Comparison of ENCODE assay signal across 10 cellular contexts in genomic region chr4:8035371-8035780, GRCh38.
DNase-seq lines count a peak whose midpoint lies in the region; ATAC-seq and TF ChIP-seq lines count a peak whose summit lies in the region.
"Had no signal": no experiment of that assay in that cellular context is flagged by ENCODE, and none has a peak within 500 bp of the region (broad histone marks: within the 10 kb centered on the region; RNA-seq: fewer than 3 reads in every experiment).

No MANE protein-coding gene starts in this region.

- H3K27ac Mint-ChIP-seq in activated CD4-positive, alpha-beta memory T cell treated with anti-CD3 and anti-CD28 coated beads for 36 hours: no peak overlapping the region
- peak overlapping the region in 1 of 9 donors; percentile 29 for H3K27ac Mint-ChIP-seq in naive thymus-derived CD4-positive, alpha-beta T cell
- no peak overlapping the region for H3K27ac Mint-ChIP-seq in activated naive CD4-positive, alpha-beta T cell treated with anti-CD3 and anti-CD28 coated beads, Interleukin-2, amount 10 ng/mL, durations not matched to agents 7 days and 5 days

- no peaks in the 10 kb centered on the region for H3K9me3 Mint-ChIP-seq in activated CD4-positive, alpha-beta memory T cell treated with anti-CD3 and anti-CD28 coated beads for 36 hours
- peaks cover 0 to 2% (median 0%) of the 10 kb centered on the region in 11 donors for H3K9me3 Mint-ChIP-seq in naive thymus-derived CD4-positive, alpha-beta T cell
- no peaks in the 10 kb centered on the region for H3K9me3 Mint-ChIP-seq in activated naive CD4-positive, alpha-beta T cell treated with anti-CD3 and anti-CD28 coated beads, Interleukin-2, amount 10 ng/mL, durations not matched to agents 7 days and 5 days

- TF ChIP-seq CTCF in Loucy (conservative IDR thresholded peaks at IDR 0.05; ENCODE audit: low read length): no peak

- CTCF ChIA-PET in activated CD4-positive, alpha-beta memory T cell treated with anti-CD3 and anti-CD28 coated beads for 36 hours (lab: Charles Lee): no interaction called here
- CTCF ChIA-PET in naive thymus-derived CD4-positive, alpha-beta T cell (lab: Charles Lee): no interaction called here
- CTCF ChIA-PET in activated naive CD4-positive, alpha-beta T cell treated with anti-CD3 and anti-CD28 coated beads, Interleukin-2, amount 10 ng/mL, durations not matched to agents 7 days and 5 days (lab: Charles Lee): interaction anchor here (0.8 kb wide), 1 partner anchor 675 kb away, joined by 3 read pairs; no protein-coding TSS in a partner anchor

- H3K36me3 ChIP-seq in Loucy (ENCODE audit: insufficient read depth, low read length): no peaks in the 10 kb centered on the region
- no peaks in the 10 kb centered on the region for H3K36me3 ChIP-seq in naive thymus-derived CD4-positive, alpha-beta T cell (ENCODE audit: control insufficient read depth in 2 of 3, insufficient read depth in 3 of 3, low read length in 3 of 3)

- H4K20me1 ChIP-seq in Loucy (ENCODE audit: insufficient read depth, low read length, poor library complexity, severe bottlenecking): no peaks in the 10 kb centered on the region

- peak; percentile 74 for DNase-seq in DMS79 treated with DMSO at 0.1 percent for 48 hours (lab: John Stamatoyannopoulos, UW)
- DNase-seq in activated CD4-positive, alpha-beta memory T cell treated with anti-CD3 and anti-CD28 coated beads for 36 hours: peak; percentile 22
- no peak for DNase-seq in naive thymus-derived CD4-positive, alpha-beta T cell
- no peak for DNase-seq in SW 1271 (lab: John Stamatoyannopoulos, UW)
- DNase-seq in AG20443 (ENCODE audit: low spot score): no peak
- DNase-seq in activated naive CD4-positive, alpha-beta T cell treated with anti-CD3 and anti-CD28 coated beads, Interleukin-2, amount 10 ng/mL, durations not matched to agents 7 days and 5 days: no peak
- DNase-seq: activated T-cell treated with anti-CD3 and anti-CD28 coated beads for 4 hours, PC-3 had no signal

- H3F3A ChIP-seq in Loucy (ENCODE audit: low read depth): no peaks in the 10 kb centered on the region

- intact Hi-C loops in activated CD4-positive, alpha-beta memory T cell treated with anti-CD3 and anti-CD28 coated beads for 36 hours (cut with micrococcal nuclease): no loop called here
- intact Hi-C loops in naive thymus-derived CD4-positive, alpha-beta T cell (cut with micrococcal nuclease): no loop called here

- peak overlapping the region; percentile 25 for H3K4me3 ChIP-seq in Loucy (ENCODE audit: low read length, poor library complexity, severe bottlenecking)
- no peak overlapping the region for H3K4me3 ChIP-seq in naive thymus-derived CD4-positive, alpha-beta T cell (ENCODE audit: low read length)

- H3K4me1 Mint-ChIP-seq in activated CD4-positive, alpha-beta memory T cell treated with anti-CD3 and anti-CD28 coated beads for 36 hours (ENCODE audit: low read depth): peaks cover 12% of the 10 kb centered on the region
- peaks cover 7 to 11% (median 10%) of the 10 kb centered on the region in 7 donors for H3K4me1 Mint-ChIP-seq in naive thymus-derived CD4-positive, alpha-beta T cell
- H3K4me1 Mint-ChIP-seq in activated naive CD4-positive, alpha-beta T cell treated with anti-CD3 and anti-CD28 coated beads, Interleukin-2, amount 10 ng/mL, durations not matched to agents 7 days and 5 days: peaks cover 8% of the 10 kb centered on the region

- no peak overlapping the region for H3K27ac ChIP-seq in naive thymus-derived CD4-positive, alpha-beta T cell (ENCODE audit: low read depth, low read length)

- no peak overlapping the region for H3K4me3 Mint-ChIP-seq in activated CD4-positive, alpha-beta memory T cell treated with anti-CD3 and anti-CD28 coated beads for 36 hours
- peak overlapping the region in 7 of 10 donors; percentile 1 to 56 (median 30) for H3K4me3 Mint-ChIP-seq in naive thymus-derived CD4-positive, alpha-beta T cell
- no peak overlapping the region for H3K4me3 Mint-ChIP-seq in activated naive CD4-positive, alpha-beta T cell treated with anti-CD3 and anti-CD28 coated beads, Interleukin-2, amount 10 ng/mL, durations not matched to agents 7 days and 5 days

- H3K27me3 ChIP-seq in Loucy (ENCODE audit: insufficient read depth, low read length, poor library complexity, severe bottlenecking): no peaks in the 10 kb centered on the region
- no peaks in the 10 kb centered on the region for H3K27me3 ChIP-seq in naive thymus-derived CD4-positive, alpha-beta T cell (ENCODE audit: control insufficient read depth in 2 of 2, insufficient read depth in 2 of 2, low read length in 2 of 2)

- H3K36me3 Mint-ChIP-seq in activated CD4-positive, alpha-beta memory T cell treated with anti-CD3 and anti-CD28 coated beads for 36 hours: no peaks in the 10 kb centered on the region
- H3K36me3 Mint-ChIP-seq in naive thymus-derived CD4-positive, alpha-beta T cell: no peaks in the 10 kb centered on the region
- H3K36me3 Mint-ChIP-seq in activated naive CD4-positive, alpha-beta T cell treated with anti-CD3 and anti-CD28 coated beads, Interleukin-2, amount 10 ng/mL, durations not matched to agents 7 days and 5 days: no peaks in the 10 kb centered on the region

- no peak overlapping the region for H2AFZ ChIP-seq in Loucy (ENCODE audit: low read length)

- no peaks in the 10 kb centered on the region for H3K79me2 ChIP-seq in Loucy (ENCODE audit: insufficient read depth, low read length)

- peak; percentile 14 for ATAC-seq in naive thymus-derived CD4-positive, alpha-beta T cell
- ATAC-seq in GM19351 (IDR thresholded peaks at IDR 0.05; ENCODE audit: unreplicated experiment): no peak
- ATAC-seq: PC-3 had no signal

- H3K4me1 ChIP-seq in Loucy (ENCODE audit: insufficient read depth, low read length, poor library complexity, severe bottlenecking): peaks cover 6% of the 10 kb centered on the region
- H3K4me1 ChIP-seq in naive thymus-derived CD4-positive, alpha-beta T cell (ENCODE audit: control insufficient read depth in 2 of 2, insufficient read depth in 2 of 2, low read length in 2 of 2): peaks cover 6 to 10% of the 10 kb centered on the region in 2 donors

- POLR2A ChIA-PET in activated CD4-positive, alpha-beta memory T cell treated with anti-CD3 and anti-CD28 coated beads for 36 hours (lab: Charles Lee): no interaction called here
- POLR2A ChIA-PET in naive thymus-derived CD4-positive, alpha-beta T cell (lab: Charles Lee): no interaction called here

- no peaks in the 10 kb centered on the region for H3K27me3 Mint-ChIP-seq in activated CD4-positive, alpha-beta memory T cell treated with anti-CD3 and anti-CD28 coated beads for 36 hours
- peaks cover 0 to 16% (median 12%) of the 10 kb centered on the region in 5 donors for H3K27me3 Mint-ChIP-seq in naive thymus-derived CD4-positive, alpha-beta T cell
- H3K27me3 Mint-ChIP-seq in activated naive CD4-positive, alpha-beta T cell treated with anti-CD3 and anti-CD28 coated beads, Interleukin-2, amount 10 ng/mL, durations not matched to agents 7 days and 5 days: peaks cover 37% of the 10 kb centered on the region

- H3K9me2 ChIP-seq in Loucy (replicated peaks; ENCODE audit: low read depth, low read length): no peaks in the 10 kb centered on the region

- no peaks in the 10 kb centered on the region; the same call in 1 of the 2 replicates for H3K9me3 ChIP-seq in Loucy (ENCODE audit: insufficient read depth, low read depth, low read length)
- no peaks in the 10 kb centered on the region for H3K9me3 ChIP-seq in naive thymus-derived CD4-positive, alpha-beta T cell (ENCODE audit: control insufficient read depth in 2 of 3, low read length in 3 of 3)

- H3K4me2 ChIP-seq in Loucy (ENCODE audit: low read depth, low read length, poor library complexity, severe bottlenecking): peak overlapping the region; percentile 43

- H3K9ac ChIP-seq in Loucy (ENCODE audit: low read depth, low read length, poor library complexity, severe bottlenecking): no peak overlapping the region

Comparison
In these comparisons a context has a peak if more than half of its experiments do, and no peak if none do; other contexts are left out.
1. DNase-seq: peak in DMS79 treated with DMSO at 0.1 percent for 48 hours (single experiment) and activated CD4-positive, alpha-beta memory T cell treated with anti-CD3 and anti-CD28 coated beads for 36 hours (single experiment); none in naive thymus-derived CD4-positive, alpha-beta T cell (0 of 9), SW 1271 (0 of 2), AG20443 (single experiment) and activated naive CD4-positive, alpha-beta T cell treated with anti-CD3 and anti-CD28 coated beads, Interleukin-2, amount 10 ng/mL, durations not matched to agents 7 days and 5 days (single experiment).
2. H3K4me3 Mint-ChIP-seq: peak in naive thymus-derived CD4-positive, alpha-beta T cell (7 of 10); none in activated CD4-positive, alpha-beta memory T cell treated with anti-CD3 and anti-CD28 coated beads for 36 hours (single experiment) and activated naive CD4-positive, alpha-beta T cell treated with anti-CD3 and anti-CD28 coated beads, Interleukin-2, amount 10 ng/mL, durations not matched to agents 7 days and 5 days (single experiment).